Comparison of ENCODE assay signal across 8 cellular contexts in the genomic region with DNA sequence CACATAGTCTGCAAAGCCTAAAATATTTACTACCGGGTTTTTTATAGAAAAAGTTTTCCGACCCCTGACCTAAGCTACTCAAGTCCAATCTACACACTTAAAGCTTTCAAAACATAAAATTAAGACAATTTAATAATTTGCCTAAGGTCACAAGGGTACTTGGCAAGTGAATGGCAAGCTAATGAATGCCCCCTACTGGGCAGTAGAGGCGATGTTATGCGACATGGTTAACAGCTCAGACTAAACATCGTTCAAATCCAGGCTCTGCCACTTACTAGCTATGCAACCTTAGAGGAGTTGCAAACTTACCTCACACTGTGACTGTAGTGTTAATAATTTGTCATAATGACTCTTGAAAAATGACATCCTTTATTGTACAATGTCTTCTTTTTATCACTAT.
DNase-seq lines count a peak whose midpoint lies in the region; ATAC-seq and TF ChIP-seq lines count a peak whose summit lies in the region.

No MANE protein-coding gene starts in this region.

- no peak overlapping the region for H3K14ac ChIP-seq in mesenchymal stem cell (ENCODE audit: low read length in 2 of 2)

- H3K27me3 ChIP-seq in iPS DF 6.9 (ENCODE audit: control insufficient read depth, insufficient read depth, low read length) (no peaks in the 10 kb centered on the region), mesenchymal stem cell (ENCODE audit: control insufficient read depth in 1 of 2, insufficient read depth in 1 of 2, low read length in 2 of 2) (no peaks in the 10 kb centered on the region)

- no peak overlapping the region for H2AK5ac ChIP-seq in mesenchymal stem cell (ENCODE audit: low read length, severe bottlenecking)

- no peak overlapping the region for H4K8ac ChIP-seq in mesenchymal stem cell (ENCODE audit: low read length)

- H2BK120ac ChIP-seq in mesenchymal stem cell (ENCODE audit: low read depth, low read length) = no peak overlapping the region

- no peak overlapping the region for H2AFZ ChIP-seq in mesenchymal stem cell (ENCODE audit: low read depth, low read length)

- CTCF ChIA-PET in WTC11 (lab: Charles Lee) = interaction anchor here (0.6 to 1.7 kb wide), 32 partner anchors 10 to 818 kb away, joined by 3 to 27 read pairs (median 4); no protein-coding TSS in a partner anchor

- 0 out of 2 replicates have a peak, but pooled peaks have one; percentile 38 for TF ChIP-seq CTCF in WTC11 (IDR thresholded peaks at IDR 0.05)

- H3K18ac ChIP-seq in mesenchymal stem cell (ENCODE audit: low read depth in 1 of 2, low read length in 2 of 2) = no peak overlapping the region

- H3K9me3 ChIP-seq in iPS DF 6.9 (ENCODE audit: control insufficient read depth, insufficient read depth, low read length) = no peaks in the 10 kb centered on the region
- H3K9me3 ChIP-seq in mesenchymal stem cell (ENCODE audit: control insufficient read depth, low read length) = no peaks in the 10 kb centered on the region

- H3K4me3 Mint-ChIP-seq in WTC11 = no peak overlapping the region

- no peaks in the 10 kb centered on the region for H3K79me1 ChIP-seq in mesenchymal stem cell (replicated peaks; ENCODE audit: low read length, poor library complexity, severe bottlenecking)

- H3K27ac ChIP-seq in iPS DF 6.9 (ENCODE audit: low read length) (no peak overlapping the region), mesenchymal stem cell (ENCODE audit: low read length, poor library complexity, severe bottlenecking) (no peak overlapping the region)

- no peak overlapping the region for H3K4me3 ChIP-seq in iPS DF 6.9 (ENCODE audit: low read length)
- no peak overlapping the region for H3K4me3 ChIP-seq in mesenchymal stem cell (ENCODE audit: insufficient read depth in 1 of 2, low read depth in 1 of 2, low read length in 2 of 2)

- H3K36me3 ChIP-seq in iPS DF 6.9 (ENCODE audit: control insufficient read depth, insufficient read depth, low read length) (no peaks in the 10 kb centered on the region), mesenchymal stem cell (ENCODE audit: control insufficient read depth in 1 of 2, insufficient read depth in 2 of 2, low read depth in 1 of 2, low read length in 2 of 2) (no peaks in the 10 kb centered on the region)

- H3K9ac ChIP-seq in mesenchymal stem cell (ENCODE audit: low read length) = no peak overlapping the region

- no CpG with 5 or more reads among the region's 5 CpGs for WGBS in iPS DF 6.9 (ENCODE audit: insufficient coverage, insufficient read length)
- WGBS in mesenchymal stem cell = 55% methylated on average over 4 of the region's 5 CpGs

- no peak overlapping the region for H2BK12ac ChIP-seq in mesenchymal stem cell (ENCODE audit: low read length in 2 of 2)

- H3K27ac Mint-ChIP-seq in WTC11 = no peak overlapping the region

- H3K4me1 ChIP-seq in iPS DF 6.9 (ENCODE audit: control insufficient read depth, insufficient read depth, low read length) (no peaks in the 10 kb centered on the region), mesenchymal stem cell (ENCODE audit: control insufficient read depth, insufficient read depth, low read depth, low read length) (no peaks in the 10 kb centered on the region)

- H3K27me3 Mint-ChIP-seq in WTC11 (ENCODE audit: low read depth) = no peaks in the 10 kb centered on the region

- POLR2A ChIA-PET in WTC11 (lab: Charles Lee) = interaction anchor here (1.0 kb wide), 1 partner anchor 484 kb away, joined by 3 read pairs; no protein-coding TSS in a partner anchor

- no peak overlapping the region for H2BK5ac ChIP-seq in mesenchymal stem cell (ENCODE audit: low read depth, low read length, poor library complexity, severe bottlenecking)

- no peak overlapping the region for H3K23ac ChIP-seq in mesenchymal stem cell (ENCODE audit: low read length in 2 of 2)

- no peaks in the 10 kb centered on the region for H3K4me1 Mint-ChIP-seq in WTC11

- H4K91ac ChIP-seq in mesenchymal stem cell (ENCODE audit: low read length) = no peak overlapping the region

- H3K9me3 Mint-ChIP-seq in WTC11 = peaks cover 20% of the 10 kb centered on the region

- H3K4ac ChIP-seq in mesenchymal stem cell (ENCODE audit: low read depth in 1 of 2, low read length in 2 of 2) = no peak overlapping the region

- H3K4me2 ChIP-seq in mesenchymal stem cell (ENCODE audit: low read length, poor library complexity, severe bottlenecking) = no peak overlapping the region

- H3K36me3 Mint-ChIP-seq in WTC11 = peaks cover 2% of the 10 kb centered on the region

- peak; percentile 82 for ATAC-seq in WTC11
- ATAC-seq in GM18520 (IDR thresholded peaks at IDR 0.05; ENCODE audit: unreplicated experiment) = no peak

- no peak overlapping the region for H2BK15ac ChIP-seq in mesenchymal stem cell (ENCODE audit: low read depth, poor library complexity, severe bottlenecking)

- peak; percentile 18 to 27 for DNase-seq in NCI-H2081 (lab: John Stamatoyannopoulos, UW)
- DNase-seq in NCI-H2081 treated with DMSO at 0.1 percent for 48 hours (lab: John Stamatoyannopoulos, UW) = no peak
- DNase-seq in NCI-H1105 treated with DMSO at 0.1 percent for 48 hours (lab: John Stamatoyannopoulos, UW) = peak; percentile 68
- peak; percentile 32 for DNase-seq in WTC11 (ENCODE audit: low spot score)
- DNase-seq in iPS DF 6.9 (ENCODE audit: low read depth, low spot score) = peak; percentile 55
- no peak for DNase-seq in GF-D8 (lab: John Stamatoyannopoulos, UW)
- no peak for DNase-seq in mesenchymal stem cell

TF ChIP-seq in WTC11, 78 proteins besides CTCF, POLR2A, EP300 and RAD21 (continues in another document):
- TF ChIP-seq, protein P1, sequence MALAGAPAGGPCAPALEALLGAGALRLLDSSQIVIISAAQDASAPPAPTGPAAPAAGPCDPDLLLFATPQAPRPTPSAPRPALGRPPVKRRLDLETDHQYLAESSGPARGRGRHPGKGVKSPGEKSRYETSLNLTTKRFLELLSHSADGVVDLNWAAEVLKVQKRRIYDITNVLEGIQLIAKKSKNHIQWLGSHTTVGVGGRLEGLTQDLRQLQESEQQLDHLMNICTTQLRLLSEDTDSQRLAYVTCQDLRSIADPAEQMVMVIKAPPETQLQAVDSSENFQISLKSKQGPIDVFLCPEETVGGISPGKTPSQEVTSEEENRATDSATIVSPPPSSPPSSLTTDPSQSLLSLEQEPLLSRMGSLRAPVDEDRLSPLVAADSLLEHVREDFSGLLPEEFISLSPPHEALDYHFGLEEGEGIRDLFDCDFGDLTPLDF (CRISPR knock-in tag; IDR thresholded peaks at IDR 0.05) = no peak
- no peak for TF ChIP-seq NFE2L1 (CRISPR knock-in tag; IDR thresholded peaks at IDR 0.05)
- TF ChIP-seq, protein P2, sequence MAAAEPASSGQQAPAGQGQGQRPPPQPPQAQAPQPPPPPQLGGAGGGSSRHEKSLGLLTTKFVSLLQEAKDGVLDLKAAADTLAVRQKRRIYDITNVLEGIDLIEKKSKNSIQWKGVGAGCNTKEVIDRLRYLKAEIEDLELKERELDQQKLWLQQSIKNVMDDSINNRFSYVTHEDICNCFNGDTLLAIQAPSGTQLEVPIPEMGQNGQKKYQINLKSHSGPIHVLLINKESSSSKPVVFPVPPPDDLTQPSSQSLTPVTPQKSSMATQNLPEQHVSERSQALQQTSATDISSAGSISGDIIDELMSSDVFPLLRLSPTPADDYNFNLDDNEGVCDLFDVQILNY (CRISPR knock-in tag; IDR thresholded peaks at IDR 0.05) = no peak
- TF ChIP-seq JUN (CRISPR knock-in tag; IDR thresholded peaks at IDR 0.05) = no peak
- no peak for TF ChIP-seq ZNF423 (CRISPR knock-in tag; IDR thresholded peaks at IDR 0.05)
- TF ChIP-seq, protein P3, sequence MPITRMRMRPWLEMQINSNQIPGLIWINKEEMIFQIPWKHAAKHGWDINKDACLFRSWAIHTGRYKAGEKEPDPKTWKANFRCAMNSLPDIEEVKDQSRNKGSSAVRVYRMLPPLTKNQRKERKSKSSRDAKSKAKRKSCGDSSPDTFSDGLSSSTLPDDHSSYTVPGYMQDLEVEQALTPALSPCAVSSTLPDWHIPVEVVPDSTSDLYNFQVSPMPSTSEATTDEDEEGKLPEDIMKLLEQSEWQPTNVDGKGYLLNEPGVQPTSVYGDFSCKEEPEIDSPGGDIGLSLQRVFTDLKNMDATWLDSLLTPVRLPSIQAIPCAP (CRISPR knock-in tag; IDR thresholded peaks at IDR 0.05) = no peak
- no peak for TF ChIP-seq FOXK1 (CRISPR knock-in tag; IDR thresholded peaks at IDR 0.05)
- no peak for TF ChIP-seq ETV6 (CRISPR knock-in tag; IDR thresholded peaks at IDR 0.05)
- no peak for TF ChIP-seq ZNF138 (CRISPR knock-in tag; conservative IDR thresholded peaks at IDR 0.05)
- no peak for TF ChIP-seq GTF2I (CRISPR knock-in tag; conservative IDR thresholded peaks at IDR 0.05)
- TF ChIP-seq, protein P4, sequence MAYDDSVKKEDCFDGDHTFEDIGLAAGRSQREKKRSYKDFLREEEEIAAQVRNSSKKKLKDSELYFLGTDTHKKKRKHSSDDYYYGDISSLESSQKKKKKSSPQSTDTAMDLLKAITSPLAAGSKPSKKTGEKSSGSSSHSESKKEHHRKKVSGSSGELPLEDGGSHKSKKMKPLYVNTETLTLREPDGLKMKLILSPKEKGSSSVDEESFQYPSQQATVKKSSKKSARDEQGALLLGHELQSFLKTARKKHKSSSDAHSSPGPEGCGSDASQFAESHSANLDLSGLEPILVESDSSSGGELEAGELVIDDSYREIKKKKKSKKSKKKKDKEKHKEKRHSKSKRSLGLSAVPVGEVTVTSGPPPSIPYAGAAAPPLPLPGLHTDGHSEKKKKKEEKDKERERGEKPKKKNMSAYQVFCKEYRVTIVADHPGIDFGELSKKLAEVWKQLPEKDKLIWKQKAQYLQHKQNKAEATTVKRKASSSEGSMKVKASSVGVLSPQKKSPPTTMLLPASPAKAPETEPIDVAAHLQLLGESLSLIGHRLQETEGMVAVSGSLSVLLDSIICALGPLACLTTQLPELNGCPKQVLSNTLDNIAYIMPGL (CRISPR knock-in tag; IDR thresholded peaks at IDR 0.05) = no peak
- TF ChIP-seq SMAD3 (CRISPR knock-in tag; IDR thresholded peaks at IDR 0.05; ENCODE audit: borderline replicate concordance) = no peak
- no peak for TF ChIP-seq MXD4 (CRISPR knock-in tag; IDR thresholded peaks at IDR 0.05; ENCODE audit: borderline replicate concordance)
- no peak for TF ChIP-seq ZNF263 (CRISPR knock-in tag; IDR thresholded peaks at IDR 0.05; ENCODE audit: low read depth)

Comparison
In these comparisons a context has a peak if more than half of its experiments do, and no peak if none do; other contexts are left out.
1. DNase-seq: peak in NCI-H2081 (2 of 2), NCI-H1105 treated with DMSO at 0.1 percent for 48 hours (single experiment), WTC11 (single experiment) and iPS DF 6.9 (single experiment); none in NCI-H2081 treated with DMSO at 0.1 percent for 48 hours (single experiment), GF-D8 (single experiment) and mesenchymal stem cell (single experiment).